ENCODE assay signal across 9 cellular contexts in the genomic region with DNA sequence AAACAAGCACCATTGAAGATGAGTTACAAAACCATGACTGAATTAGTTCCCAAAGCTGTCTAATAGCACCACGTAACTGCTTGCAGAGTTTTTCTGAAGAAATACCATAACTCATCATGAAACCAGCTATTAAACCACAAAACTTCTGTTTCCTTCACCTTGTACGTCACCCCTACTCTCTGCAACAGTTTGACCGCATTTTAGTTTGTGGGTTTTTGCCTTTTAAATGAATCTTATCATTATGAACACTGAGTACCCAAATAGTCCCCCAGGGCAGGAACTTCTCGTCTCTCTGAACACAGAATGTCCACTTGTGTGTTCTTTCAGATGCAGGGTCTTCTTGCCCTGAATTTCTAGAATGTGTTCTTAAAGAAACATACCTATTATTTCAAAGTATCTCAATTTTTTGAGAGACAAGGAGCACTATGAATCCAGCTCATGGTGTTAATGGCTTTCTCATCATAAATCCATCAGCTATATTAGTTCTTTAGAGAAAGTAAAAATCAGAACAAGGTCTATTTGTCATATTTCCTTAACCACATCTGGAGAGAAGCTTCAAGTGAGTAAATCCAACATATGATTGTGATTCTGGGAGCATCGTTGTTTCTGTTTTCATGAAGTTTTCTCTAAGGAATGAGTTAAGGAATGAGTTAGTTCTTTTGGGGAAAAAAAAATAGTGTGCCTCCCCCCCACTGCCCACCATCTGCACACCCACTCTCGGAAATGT.
A peak's percentile ranks its signal among the peaks of the same experiment; 100 is the strongest.
DNase-seq lines count a peak whose midpoint lies in the region; ATAC-seq and FAIRE-seq lines count a peak whose summit lies in the region.
"Had no signal": no experiment of that assay in that cellular context is flagged by ENCODE, and none has a peak within 500 bp of the region (broad histone marks: within the 10 kb centered on the region; RNA-seq: fewer than 3 reads in every experiment).

No MANE protein-coding gene starts in this region.

- peak; percentile 24 to 32 for DNase-seq in activated CD4-positive, alpha-beta T cell treated with anti-CD3 and anti-CD28 coated beads for 4 hours
- no peak for DNase-seq in activated CD4-positive, alpha-beta T cell treated with anti-CD3 and anti-CD28 coated beads, Interleukin-2, amount 50 U/mL, for 1 hour
- DNase-seq in NOMO-1 treated with dmso at 0.1 percent for 144 hours (lab: John Stamatoyannopoulos, UW; ENCODE audit: unreplicated experiment) (peak; percentile 54), fibroblast of gingiva (ENCODE audit: low read depth) (peak; percentile 90), HTR-8/SVneo (ENCODE audit: insufficient read length, low spot score) (no peak), left lobe of liver (ENCODE audit: low spot score) (no peak), NCI-H226 (no peak)

- ATAC-seq in HG02623 (IDR thresholded peaks at IDR 0.05; ENCODE audit: unreplicated experiment): peak; percentile 75
- no peak for ATAC-seq in left lobe of liver
- ATAC-seq: A549 had no signal

- FAIRE-seq in HTR-8/SVneo (lab: Jason Lieb, UNC): no peak
- FAIRE-seq: A549 had no signal

Comparison
In these comparisons a context has a peak if more than half of its experiments do, and no peak if none do; other contexts are left out.
1. DNase-seq: peak in activated CD4-positive, alpha-beta T cell treated with anti-CD3 and anti-CD28 coated beads for 4 hours (2 of 2), NOMO-1 treated with dmso at 0.1 percent for 144 hours (single experiment) and fibroblast of gingiva (single experiment); none in activated CD4-positive, alpha-beta T cell treated with anti-CD3 and anti-CD28 coated beads, Interleukin-2, amount 50 U/mL, for 1 hour (single experiment), HTR-8/SVneo (single experiment), left lobe of liver (single experiment) and NCI-H226 (single experiment).